24 cellular contexts compared by ENCODE assay signal in genomic region chr15:97672586-97672985, GRCh38.
DNase-seq lines count a peak whose midpoint lies in the region; ATAC-seq and TF ChIP-seq lines count a peak whose summit lies in the region.
"Had no signal": no experiment of that assay in that cellular context is flagged by ENCODE, and none has a peak within 500 bp of the region (broad histone marks: within the 10 kb centered on the region; RNA-seq: fewer than 3 reads in every experiment).

No MANE protein-coding gene starts in this region.

- H2AFZ ChIP-seq in MM.1S (ENCODE audit: low read length), result no peak overlapping the region
- no peak overlapping the region for H2AFZ ChIP-seq in neuronal stem cell (ENCODE audit: low read length)

- TF ChIP-seq CTCF in MM.1S (IDR thresholded peaks at IDR 0.05; ENCODE audit: low read length) (no peak), RWPE2 (IDR thresholded peaks at IDR 0.05; ENCODE audit: poor library complexity, severe bottlenecking) (no peak), mucosa of descending colon (IDR thresholded peaks at IDR 0.05) (no peak), stomach (IDR thresholded peaks at IDR 0.05) (no peak)
- TF ChIP-seq CTCF in CD8-positive, alpha-beta T cell (IDR thresholded peaks at IDR 0.05), result no peak

- no peaks in the 10 kb centered on the region for H4K20me1 ChIP-seq in MM.1S (ENCODE audit: insufficient read depth, low read length)
- H4K20me1 ChIP-seq: BLaER1 treated with 17β-estradiol and CSF1 and Interleukin-3, amounts not matched to agents 10 nM and 100 nM had no signal

- no peaks in the 10 kb centered on the region for H3K79me2 ChIP-seq in MM.1S (ENCODE audit: low read length)

- H3K9me3 ChIP-seq in MM.1S (replicated peaks; ENCODE audit: insufficient read depth, low read length) (no peaks in the 10 kb centered on the region), RWPE2 (ENCODE audit: severe bottlenecking) (no peaks in the 10 kb centered on the region), mucosa of descending colon (no peaks in the 10 kb centered on the region), neuronal stem cell (replicated peaks in 1 of 2; ENCODE audit: control insufficient read depth in 2 of 2, insufficient read depth in 1 of 2, low read depth in 1 of 2, low read length in 2 of 2) (no peaks in the 10 kb centered on the region), stomach (peaks cover 0 to 12% (median 2%) of the 10 kb centered on the region in 4 donors)
- no peaks in the 10 kb centered on the region for H3K9me3 ChIP-seq in CD8-positive, alpha-beta T cell (ENCODE audit: low read length)
- H3K9me3 ChIP-seq: BLaER1 treated with 17β-estradiol and CSF1 and Interleukin-3, amounts not matched to agents 10 nM and 100 nM had no signal

- H2BK15ac ChIP-seq in neuronal stem cell (ENCODE audit: low read length), result no peak overlapping the region

- no peaks in the 10 kb centered on the region for H3K27me3 ChIP-seq in MM.1S (replicated peaks; ENCODE audit: insufficient read depth, low read length)
- H3K27me3 ChIP-seq in RWPE2 (ENCODE audit: insufficient read depth, poor library complexity, severe bottlenecking), result peaks cover 3% of the 10 kb centered on the region
- no peaks in the 10 kb centered on the region for H3K27me3 ChIP-seq in neuronal stem cell (ENCODE audit: control insufficient read depth in 3 of 3, insufficient read depth in 3 of 3, low read depth in 1 of 3, low read length in 3 of 3)
- no peaks in the 10 kb centered on the region for H3K27me3 ChIP-seq in CD8-positive, alpha-beta T cell (ENCODE audit: insufficient read depth, low read length)
- no peaks in the 10 kb centered on the region for H3K27me3 ChIP-seq in stomach
- H3K27me3 ChIP-seq: BLaER1 treated with 17β-estradiol and CSF1 and Interleukin-3, amounts not matched to agents 10 nM and 100 nM had no signal

- H3K4me1 Mint-ChIP-seq in CD8-positive, alpha-beta T cell (ENCODE audit: low read depth), result no peaks in the 10 kb centered on the region
- H3K4me1 Mint-ChIP-seq: B cell; CD8-positive, alpha-beta memory T cell had no signal

- no peaks in the 10 kb centered on the region for H3K9me2 ChIP-seq in MM.1S (replicated peaks; ENCODE audit: insufficient read depth, low read length)

- H3F3A ChIP-seq in MM.1S (ENCODE audit: insufficient read depth, low read length), result no peaks in the 10 kb centered on the region

- no peak overlapping the region for H3K4me2 ChIP-seq in MM.1S (ENCODE audit: low read depth, low read length)
- no peak overlapping the region for H3K4me2 ChIP-seq in neuronal stem cell (ENCODE audit: insufficient read depth, low read length, poor library complexity, severe bottlenecking)
- H3K4me2 ChIP-seq: A549; BLaER1 treated with 17β-estradiol and CSF1 and Interleukin-3, amounts not matched to agents 10 nM and 100 nM had no signal

- POLR2A ChIA-PET in CD8-positive, alpha-beta T cell (lab: Charles Lee), result no interaction called here

- intact Hi-C loops in mucosa of descending colon (cut with DNase I, micrococcal nuclease) (no loop called here), stomach (cut with DNase I; ENCODE audit: low total_unique reads) (no loop called here)
- intact Hi-C loops in CD8-positive, alpha-beta T cell (cut with DNase I, micrococcal nuclease), result no loop called here

- H3K4me3 ChIP-seq in MM.1S (ENCODE audit: low read length) (no peak overlapping the region), RWPE2 (ENCODE audit: severe bottlenecking) (no peak overlapping the region), mucosa of descending colon (no peak overlapping the region), neuronal stem cell (ENCODE audit: low read length in 2 of 2) (no peak overlapping the region), stomach (no peak overlapping the region)
- no peak overlapping the region for H3K4me3 ChIP-seq in CD8-positive, alpha-beta T cell (ENCODE audit: low read depth, low read length)
- H3K4me3 ChIP-seq: A549; BLaER1 treated with 17β-estradiol and CSF1 and Interleukin-3, amounts not matched to agents 10 nM and 100 nM; GM12878 had no signal

- WGBS in neuronal stem cell (ENCODE audit: extremely low coverage in 2 of 2, insufficient read length in 2 of 2, insufficient replicate concordance in 1 of 2), 2 donors, result no CpG with 5 or more reads among the region's 2 CpGs
- 32 to 88% (median 84%) methylated on average over 2 of the region's 2 CpGs for WGBS in stomach, 5 donors

- ATAC-seq in RWPE2 (ENCODE audit: low read depth) (peak; percentile 14; the same call in 1 of the 3 replicates), mucosa of descending colon (peak; percentile 11)
- ATAC-seq in CD8-positive, alpha-beta T cell, result no peak
- ATAC-seq: A549, GM12878 had no signal

- H3K79me1 ChIP-seq in neuronal stem cell (ENCODE audit: low read depth, low read length), result no peaks in the 10 kb centered on the region

- H3K9ac ChIP-seq in MM.1S (ENCODE audit: low read length) (no peak overlapping the region), neuronal stem cell (ENCODE audit: low read depth, low read length, poor library complexity) (no peak overlapping the region)
- H3K9ac ChIP-seq: BLaER1 treated with 17β-estradiol and CSF1 and Interleukin-3, amounts not matched to agents 10 nM and 100 nM had no signal

- H3K27ac ChIP-seq in MM.1S (ENCODE audit: low read length) (no peak overlapping the region), RWPE2 (ENCODE audit: poor library complexity, severe bottlenecking) (no peak overlapping the region), neuronal stem cell (replicated peaks; ENCODE audit: low read length) (no peak overlapping the region), stomach (no peak overlapping the region)
- no peak overlapping the region for H3K27ac ChIP-seq in CD8-positive, alpha-beta T cell (ENCODE audit: low read depth, low read length)
- H3K27ac ChIP-seq: 22Rv1; A549; BLaER1 treated with 17β-estradiol and CSF1 and Interleukin-3, amounts not matched to agents 10 nM and 100 nM; C4-2B had no signal

- H3K4me3 Mint-ChIP-seq in CD8-positive, alpha-beta T cell, result no peak overlapping the region
- H3K4me3 Mint-ChIP-seq: B cell; CD4-positive, alpha-beta T cell; CD8-positive, alpha-beta memory T cell had no signal

- peaks cover 7% of the 10 kb centered on the region for H3K9me3 Mint-ChIP-seq in CD8-positive, alpha-beta T cell
- H3K9me3 Mint-ChIP-seq: CD4-positive, alpha-beta T cell had no signal

- H3K36me3 ChIP-seq in MM.1S (replicated peaks; ENCODE audit: insufficient read depth, low read length) (no peaks in the 10 kb centered on the region), RWPE2 (ENCODE audit: low read depth) (no peaks in the 10 kb centered on the region), mucosa of descending colon (ENCODE audit: low read depth) (no peaks in the 10 kb centered on the region), neuronal stem cell (replicated peaks in 1 of 2; ENCODE audit: control insufficient read depth in 2 of 2, insufficient read depth in 2 of 2, low read length in 2 of 2) (no peaks in the 10 kb centered on the region), stomach (no peaks in the 10 kb centered on the region)
- no peaks in the 10 kb centered on the region for H3K36me3 ChIP-seq in CD8-positive, alpha-beta T cell (ENCODE audit: insufficient read depth, low read length)
- H3K36me3 ChIP-seq: BLaER1 treated with 17β-estradiol and CSF1 and Interleukin-3, amounts not matched to agents 10 nM and 100 nM had no signal

- no peak for TF ChIP-seq POLR2A in stomach (IDR thresholded peaks at IDR 0.05)

- no peaks in the 10 kb centered on the region for H3K36me3 Mint-ChIP-seq in CD8-positive, alpha-beta T cell
- H3K36me3 Mint-ChIP-seq: CD8-positive, alpha-beta memory T cell had no signal

- no peak overlapping the region for H3K27ac Mint-ChIP-seq in CD8-positive, alpha-beta T cell
- H3K27ac Mint-ChIP-seq: B cell; CD4-positive, alpha-beta T cell; CD8-positive, alpha-beta memory T cell had no signal

- H3K18ac ChIP-seq in neuronal stem cell (ENCODE audit: low read length), result peak overlapping the region; percentile 0

- H3K14ac ChIP-seq in neuronal stem cell (ENCODE audit: low read length), result no peak overlapping the region

- H3K23ac ChIP-seq in neuronal stem cell (ENCODE audit: low read depth, low read length, poor library complexity), result no peak overlapping the region

- DNase-seq in MM.1S (peak; percentile 59), RWPE2 (ENCODE audit: low spot score) (no peak), mucosa of descending colon (no peak), neuronal stem cell (ENCODE audit: low spot score) (no peak), occipital lobe (lab: John Stamatoyannopoulos, UW) (no peak), stomach (no peak)
- no peak for DNase-seq in CD8-positive, alpha-beta T cell
- DNase-seq: AML-193; CD4-positive, alpha-beta T cell; CD8-positive, alpha-beta memory T cell; COR-L47; DMS 273 treated with DMSO at 0.1 percent for 48 hours; DMS153; DMS53; DMS79; DND-41; EL; GDM1 had no signal

- H3K4ac ChIP-seq in neuronal stem cell (ENCODE audit: low read length), result no peak overlapping the region

- no peak overlapping the region for H4K8ac ChIP-seq in neuronal stem cell (ENCODE audit: low read depth, low read length)

- CTCF ChIA-PET in CD8-positive, alpha-beta T cell (lab: Charles Lee), result no interaction called here

- H3K4me1 ChIP-seq in MM.1S (ENCODE audit: low read length) (no peaks in the 10 kb centered on the region), RWPE2 (ENCODE audit: insufficient read depth, poor library complexity, severe bottlenecking) (no peaks in the 10 kb centered on the region), mucosa of descending colon (ENCODE audit: low read depth) (no peaks in the 10 kb centered on the region), neuronal stem cell (ENCODE audit: control insufficient read depth in 2 of 2, insufficient read depth in 1 of 2, low read depth in 1 of 2, low read length in 2 of 2) (peaks cover 0 to 4% of the 10 kb centered on the region in 2 donors), stomach (no peaks in the 10 kb centered on the region)
- no peaks in the 10 kb centered on the region for H3K4me1 ChIP-seq in CD8-positive, alpha-beta T cell (ENCODE audit: insufficient read depth, low read length)
- H3K4me1 ChIP-seq: A549; BLaER1 treated with 17β-estradiol and CSF1 and Interleukin-3, amounts not matched to agents 10 nM and 100 nM had no signal

- no peak for TF ChIP-seq EP300 in stomach (IDR thresholded peaks at IDR 0.05)

- no peaks in the 10 kb centered on the region for H3K27me3 Mint-ChIP-seq in CD8-positive, alpha-beta T cell (ENCODE audit: low read depth)
- H3K27me3 Mint-ChIP-seq: B cell; CD4-positive, alpha-beta T cell; CD8-positive, alpha-beta memory T cell had no signal

- no peak overlapping the region for H4K91ac ChIP-seq in neuronal stem cell (ENCODE audit: low read depth, low read length, poor library complexity)

- no peak overlapping the region for H2BK120ac ChIP-seq in neuronal stem cell (ENCODE audit: low read depth, low read length)

- H2BK12ac ChIP-seq in neuronal stem cell (ENCODE audit: low read length), result no peak overlapping the region

- H2BK5ac ChIP-seq in neuronal stem cell (ENCODE audit: low read length), result no peak overlapping the region

- H2AK5ac ChIP-seq in neuronal stem cell (ENCODE audit: low read depth, low read length), result no peak overlapping the region
